In the genomic region with DNA sequence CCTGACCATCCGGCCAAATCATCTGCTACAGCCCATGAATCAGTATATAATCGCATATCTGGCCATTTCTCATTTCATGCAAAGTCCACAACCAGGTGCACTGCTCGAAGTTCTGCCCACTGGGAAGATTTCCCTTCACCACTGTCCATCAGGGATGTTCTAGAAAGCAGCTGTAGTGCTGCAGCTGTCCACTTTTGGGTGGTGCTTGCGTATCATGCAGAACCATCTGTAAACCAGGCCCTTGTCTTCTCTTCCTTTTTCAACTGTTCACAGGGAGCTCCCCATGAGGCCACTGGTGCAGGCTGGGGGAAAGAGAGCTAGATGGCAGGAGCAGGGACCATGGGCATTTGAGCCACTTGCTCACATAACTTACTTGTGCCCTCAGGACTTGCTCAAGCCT, we compare ENCODE assay signal across 8 cellular contexts.
"Had no signal": no experiment of that assay in that cellular context is flagged by ENCODE, and none has a peak within 500 bp of the region (broad histone marks: within the 10 kb centered on the region; RNA-seq: fewer than 3 reads in every experiment).

No MANE protein-coding gene starts in this region.

- DNase-seq: GDM1, GF-D8 had no signal

- ATAC-seq: GM12878 had no signal

- H3K4me3 ChIP-seq: GM12878 had no signal

- FAIRE-seq: G401.6, GM12878, GM12891, GM12892, GM18507, GM19239 had no signal
